ENCODE assay signal across 8 cellular contexts in the genomic region with DNA sequence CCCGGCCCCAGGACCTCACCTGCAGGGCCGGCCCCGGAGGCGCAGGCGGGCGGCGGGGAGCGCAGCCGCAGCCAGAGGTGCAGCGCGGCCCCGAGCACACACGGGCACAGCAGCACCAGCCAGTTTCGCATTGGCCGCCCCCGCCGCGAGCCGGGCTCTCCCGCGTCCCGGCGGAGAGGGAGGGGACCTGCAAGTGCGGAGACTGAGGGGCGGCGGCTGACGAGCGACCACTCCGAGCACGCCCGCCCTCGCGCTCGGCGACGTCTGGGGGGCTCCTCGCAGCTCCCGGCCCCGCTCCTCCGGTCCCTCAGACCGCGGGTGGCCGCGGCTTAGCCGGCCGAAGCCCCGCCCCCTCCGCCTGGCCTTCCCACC. TPM values are rescaled to one million over a fixed set of nuclear protein-coding genes. Genes with fewer than 3 reads are reported as not detected.
DNase-seq lines count a peak whose midpoint lies in the region; ATAC-seq and TF ChIP-seq lines count a peak whose summit lies in the region.

A gene (minus strand): TSS at position 331 of the 372 bp plus-strand sequence. CDS start 200 bp downstream, at position 131.

- H3K4me3 Mint-ChIP-seq in activated T-cell treated with anti-CD3 and anti-CD28 coated beads, Interleukin-2, amount 50 U/mL, for 24 hours, result peak within 1 kb of the TSS; percentile 91

- no peak for DNase-seq in activated T-cell treated with anti-CD3 and anti-CD28 coated beads, Interleukin-2, amount 50 U/mL, for 24 hours
- no peak for DNase-seq in activated T-cell treated with anti-CD3 and anti-CD28 coated beads for 4 hours
- DNase-seq in posterior vena cava (ENCODE audit: low spot score), result no peak
- no peak for DNase-seq in hippocampal formation (lab: John Stamatoyannopoulos, UW)
- DNase-seq in activated effector memory CD4-positive, alpha-beta T cell treated with anti-CD3 and anti-CD28 coated beads, Interleukin-2, amount 50 U/mL, for 16 hours, result no peak

- H3K9me3 Mint-ChIP-seq in activated T-cell treated with anti-CD3 and anti-CD28 coated beads, Interleukin-2, amount 50 U/mL, for 24 hours, result no peaks in the 10 kb centered on the region

- no peaks in the 10 kb centered on the region for H3K27me3 ChIP-seq in gastroesophageal sphincter

- no peaks in the 10 kb centered on the region for H3K9me3 ChIP-seq in gastroesophageal sphincter

- H3K36me3 Mint-ChIP-seq in activated T-cell treated with anti-CD3 and anti-CD28 coated beads, Interleukin-2, amount 50 U/mL, for 24 hours (ENCODE audit: low read depth), result peaks cover 14% of the 10 kb centered on the region

- intact Hi-C loops in posterior vena cava (cut with DNase I), result no loop called here

- peak within 1 kb of the TSS; percentile 98 for H3K27ac Mint-ChIP-seq in activated T-cell treated with anti-CD3 and anti-CD28 coated beads, Interleukin-2, amount 50 U/mL, for 24 hours

- no CpG with 5 or more reads among the region's 48 CpGs for WGBS in gastroesophageal sphincter (ENCODE audit: low coverage in 1 of 2), 2 donors

- no peak for TF ChIP-seq CTCF in VCaP (conservative IDR thresholded peaks at IDR 0.05)
- no peak for TF ChIP-seq CTCF in gastroesophageal sphincter (IDR thresholded peaks at IDR 0.05)

- peak within 1 kb of the TSS; percentile 84 to 97 for H3K4me3 ChIP-seq in gastroesophageal sphincter

- peak; percentile 52 for ATAC-seq in HG03025 (IDR thresholded peaks at IDR 0.05; ENCODE audit: low FRiP score, unreplicated experiment)
- peak; percentile 54 for ATAC-seq in gastroesophageal sphincter

- H3K36me3 ChIP-seq in gastroesophageal sphincter, result no peaks in the 10 kb centered on the region

- peak within 1 kb of the TSS; percentile 96 for H3K27ac ChIP-seq in VCaP
- peak within 1 kb of the TSS; percentile 99 to 100 (median 100) for H3K27ac ChIP-seq in gastroesophageal sphincter

- peaks cover 39% of the 10 kb centered on the region for H3K4me1 Mint-ChIP-seq in activated T-cell treated with anti-CD3 and anti-CD28 coated beads, Interleukin-2, amount 50 U/mL, for 24 hours (ENCODE audit: low read depth)

- peak; percentile 93 for TF ChIP-seq POLR2A in gastroesophageal sphincter (IDR thresholded peaks at IDR 0.05)

- no peaks in the 10 kb centered on the region for H3K27me3 Mint-ChIP-seq in activated T-cell treated with anti-CD3 and anti-CD28 coated beads, Interleukin-2, amount 50 U/mL, for 24 hours

- H3K4me1 ChIP-seq in gastroesophageal sphincter, result peaks cover 0 to 50% (median 0%) of the 10 kb centered on the region in 3 donors

- TF ChIP-seq EP300 in gastroesophageal sphincter (IDR thresholded peaks at IDR 0.05), result no peak

RNA-seq across cellular contexts. Expression of the gene that starts here (rescaled TPM):
- 10 to 100 TPM; 63.3 to 73.1 (median 70.6) TPM for total RNA-seq in gastroesophageal sphincter
- total RNA-seq in posterior vena cava, result 10 to 100 TPM; 31.9 to 32.4 TPM
